8 cellular contexts compared by ENCODE assay signal in genomic region chr17:32523017-32523680, GRCh38. TPM values are rescaled to one million over a fixed set of nuclear protein-coding genes. Genes with fewer than 3 reads are reported as not detected.
DNase-seq lines count a peak whose midpoint lies in the region; ATAC-seq and TF ChIP-seq lines count a peak whose summit lies in the region.

No MANE protein-coding gene starts in this region.

- no peak for TF ChIP-seq POLR2A in esophagus muscularis mucosa (IDR thresholded peaks at IDR 0.05; ENCODE audit: low read depth)

- no peak for TF ChIP-seq CTCF in esophagus muscularis mucosa (IDR thresholded peaks at IDR 0.05)

- H3K27ac ChIP-seq in SJCRH30 (no peak overlapping the region), esophagus muscularis mucosa (replicated peaks in 1 of 4) (no peak overlapping the region)

- H3K36me3 ChIP-seq in SJCRH30 = no peaks in the 10 kb centered on the region
- H3K36me3 ChIP-seq in esophagus muscularis mucosa = no peaks in the 10 kb centered on the region

- no peak for TF ChIP-seq EP300 in esophagus muscularis mucosa (IDR thresholded peaks at IDR 0.05)

- DNase-seq in MV-4-11 (lab: John Stamatoyannopoulos, UW) = peak; percentile 65
- DNase-seq in SJCRH30 = no peak
- DNase-seq in esophagus muscularis mucosa (ENCODE audit: extremely low spot score) = no peak
- DNase-seq in hepatic stellate cell (ENCODE audit: low spot score) = no peak
- DNase-seq in A172 (ENCODE audit: low spot score) = no peak

- peaks cover 29% of the 10 kb centered on the region for H3K4me1 ChIP-seq in SJCRH30
- peaks cover 18 to 22% (median 21%) of the 10 kb centered on the region in 4 donors for H3K4me1 ChIP-seq in esophagus muscularis mucosa

- H3K27me3 ChIP-seq in SJCRH30 (no peaks in the 10 kb centered on the region; the same call in 1 of the 2 replicates), esophagus muscularis mucosa (no peaks in the 10 kb centered on the region)

- H3K4me3 ChIP-seq in SJCRH30 (no peak overlapping the region), esophagus muscularis mucosa (no peak overlapping the region)

- 90% methylated on average over 11 of the region's 11 CpGs for WGBS in esophagus muscularis mucosa

- ATAC-seq in GM18511 (IDR thresholded peaks at IDR 0.05; ENCODE audit: unreplicated experiment) (peak; percentile 58), GM21717 (IDR thresholded peaks at IDR 0.05; ENCODE audit: unreplicated experiment) (peak; percentile 52), esophagus mucosa (peak; percentile 14)

- intact Hi-C loops in esophagus muscularis mucosa (cut with DNase I) = no loop called here

- H3K9me3 ChIP-seq in SJCRH30 (replicated peaks) = no peaks in the 10 kb centered on the region
- no peaks in the 10 kb centered on the region for H3K9me3 ChIP-seq in esophagus muscularis mucosa

RNA-seq across cellular contexts. Expression of gene CDK5R1, which starts 36.4 kb away (rescaled TPM):
- 12.6 TPM for total RNA-seq in esophagus mucosa
- 3.6 and 4.7 TPM in 2 replicates for total RNA-seq in SJCRH30 (2014; rRNA removed; shearing (Covaris generic))
- total RNA-seq in esophagus muscularis mucosa = 1 to 10 TPM in 1 of 4 donors, under 1 TPM in 3; 0.33 to 1.2 (median 0.64) TPM
- total RNA-seq in A172 (2014; rRNA removed; shearing (Covaris generic)) = 5.0 and 6.3 TPM in 2 replicates
